In the genomic region with DNA sequence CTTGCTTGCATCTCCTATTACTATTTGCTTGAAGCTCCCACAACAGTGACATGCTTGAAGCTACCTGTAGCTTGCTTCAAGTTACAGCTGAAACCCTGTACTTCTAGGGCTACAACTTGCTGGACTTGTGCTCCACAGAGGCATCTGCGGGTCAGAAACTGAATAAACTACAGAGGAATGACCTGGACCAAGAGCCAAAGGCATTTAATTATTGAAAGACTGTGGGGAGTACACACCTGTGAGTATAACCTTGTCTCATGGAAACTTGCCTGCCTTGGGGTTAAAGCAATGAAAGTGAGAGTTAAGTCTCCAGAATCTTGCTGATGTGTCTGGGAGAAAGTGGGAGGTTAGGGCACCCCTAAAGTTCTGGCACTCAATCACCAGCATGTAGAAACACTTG, we compare ENCODE assay signal across 20 cellular contexts.
DNase-seq lines count a peak whose midpoint lies in the region; ATAC-seq and TF ChIP-seq lines count a peak whose summit lies in the region.
"Had no signal": no experiment of that assay in that cellular context is flagged by ENCODE, and none has a peak within 500 bp of the region (broad histone marks: within the 10 kb centered on the region; RNA-seq: fewer than 3 reads in every experiment).

No MANE protein-coding gene starts in this region.

- H3K9me3 ChIP-seq in duodenal mucosa (ENCODE audit: control insufficient read depth in 1 of 2, low read length in 2 of 2) (no peaks in the 10 kb centered on the region), mesodermal cell (ENCODE audit: control insufficient read depth, low read length) (no peaks in the 10 kb centered on the region), thyroid gland (no peaks in the 10 kb centered on the region)
- H3K9me3 ChIP-seq: BLaER1 treated with 17β-estradiol and CSF1 and Interleukin-3, amounts not matched to agents 10 nM and 100 nM; left lung; tibial nerve had no signal

- H3K4me3 ChIP-seq in duodenal mucosa (ENCODE audit: low read depth in 1 of 2, low read length in 2 of 2) (no peak overlapping the region), mesodermal cell (ENCODE audit: extremely low read depth, insufficient read depth, low read length, poor library complexity, severe bottlenecking) (no peak overlapping the region), thyroid gland (replicated peaks in 1 of 3) (no peak overlapping the region)
- H3K4me3 ChIP-seq: BLaER1 treated with 17β-estradiol and CSF1 and Interleukin-3, amounts not matched to agents 10 nM and 100 nM; left lung; tibial nerve had no signal

- 88 to 100% methylated on average over 1 of the region's 1 CpG for WGBS in mesodermal cell (ENCODE audit: insufficient coverage in 2 of 2), 2 experiments
- 68 to 80% methylated on average over 1 of the region's 1 CpG for WGBS in thyroid gland, 2 donors

- no peak overlapping the region for H3K9ac ChIP-seq in duodenal mucosa (ENCODE audit: low read depth in 1 of 2, low read length in 2 of 2)
- H3K9ac ChIP-seq: BLaER1 treated with 17β-estradiol and CSF1 and Interleukin-3, amounts not matched to agents 10 nM and 100 nM had no signal

- intact Hi-C loops in Right ventricle myocardium superior (cut with DNase I) (no loop called here), Right ventricle myocardium inferior (cut with DNase I) (loop anchor here (5.0 kb wide), 1 partner anchor 38 kb away; no protein-coding TSS in a partner anchor), thyroid gland (cut with DNase I) (no loop called here)

- no peak for TF ChIP-seq POLR2A in thyroid gland (IDR thresholded peaks at IDR 0.05)
- no peak for TF ChIP-seq POLR2A in GM18505 (IDR thresholded peaks at IDR 0.05; ENCODE audit: borderline replicate concordance, extremely low read depth, insufficient read depth, insufficient read length)

- no peak for TF ChIP-seq CTCF in thyroid gland (IDR thresholded peaks at IDR 0.05)

- DNase-seq in Right ventricle myocardium superior (no peak), Right ventricle myocardium inferior (ENCODE audit: missing footprints) (no peak), thyroid gland (no peak), HCEC 1CT (no peak)
- no peak for DNase-seq in stimulated activated CD4-positive, alpha-beta T cell treated with anti-CD3 and anti-CD28 coated beads, Interleukin-2, amount 100 ng/mL, for 24 hours
- DNase-seq: activated gamma-delta T cell treated with Interleukin-2 at 50 U/mL for 16 hours; HFFc6; Kasumi-1; left lung; naive thymus-derived CD4-positive, alpha-beta T cell; NCI-H2107; NCI-H524 treated with DMSO at 0.1 percent for 48 hours; SHP77 treated with DMSO at 0.1 percent for 48 hours; stimulated activated CD4-positive, alpha-beta T cell treated with anti-CD3 and anti-CD28 coated beads, Interleukin-12 subunit alpha, Interleukin-12 subunit beta, amount 100 ng/mL, for 4 hours had no signal

- H3K4me1 ChIP-seq in duodenal mucosa (ENCODE audit: control insufficient read depth in 1 of 2, insufficient read depth in 2 of 2, low read length in 2 of 2) (peaks cover 10 to 18% of the 10 kb centered on the region in 2 donors), mesodermal cell (ENCODE audit: control insufficient read depth, insufficient read depth, low read length, poor library complexity, severe bottlenecking) (peaks cover 8% of the 10 kb centered on the region), thyroid gland (peaks cover 11 to 27% of the 10 kb centered on the region in 2 donors)

- H3K27me3 ChIP-seq in duodenal mucosa (ENCODE audit: control insufficient read depth in 1 of 2, insufficient read depth in 2 of 2, low read length in 2 of 2) (no peaks in the 10 kb centered on the region), thyroid gland (no peaks in the 10 kb centered on the region)
- H3K27me3 ChIP-seq: BLaER1 treated with 17β-estradiol and CSF1 and Interleukin-3, amounts not matched to agents 10 nM and 100 nM; left lung; tibial nerve had no signal

- H3K27ac ChIP-seq in duodenal mucosa (ENCODE audit: low read depth, low read length) = peak overlapping the region; percentile 46
- peak overlapping the region; percentile 64 for H3K27ac ChIP-seq in mesodermal cell (ENCODE audit: low read depth, low read length, severe bottlenecking)
- H3K27ac ChIP-seq in thyroid gland = peak overlapping the region in 2 of 3 donors; percentile 37 to 40
- H3K27ac ChIP-seq: BLaER1 treated with 17β-estradiol and CSF1 and Interleukin-3, amounts not matched to agents 10 nM and 100 nM had no signal

- ATAC-seq in Right ventricle myocardium superior (ENCODE audit: poor library complexity) = peak; percentile 22
- no peak for ATAC-seq in Right ventricle myocardium inferior
- ATAC-seq in GM18505 (IDR thresholded peaks at IDR 0.05; ENCODE audit: unreplicated experiment) = no peak
- ATAC-seq: activated CD4-positive, CD25-positive, alpha-beta regulatory T cell treated with anti-CD3 and anti-CD28 coated beads, Interleukin-2, amount 50 U/mL, for 24 hours; left lung; naive thymus-derived CD4-positive, alpha-beta T cell had no signal

- H3K36me3 ChIP-seq in duodenal mucosa (ENCODE audit: control insufficient read depth in 1 of 2, insufficient read depth in 2 of 2, low read length in 2 of 2) (peaks cover 10 to 13% of the 10 kb centered on the region in 2 donors), mesodermal cell (ENCODE audit: control insufficient read depth, insufficient read depth, low read length) (peaks cover 41% of the 10 kb centered on the region), thyroid gland (peaks cover 0 to 7% of the 10 kb centered on the region in 2 donors)
